Comparison of ENCODE assay signal across 21 cellular contexts in genomic region chr22:21991774-21992173, GRCh38.
"Had no signal": no experiment of that assay in that cellular context is flagged by ENCODE, and none has a peak within 500 bp of the region (broad histone marks: within the 10 kb centered on the region; RNA-seq: fewer than 3 reads in every experiment).

No MANE protein-coding gene starts in this region.

- FAIRE-seq: RCC 7860 had no signal

- H3K9me3 ChIP-seq: SK-N-SH had no signal

- H3K9ac ChIP-seq: SK-N-SH had no signal

- DNase-seq: KBM-7, MV-4-11, NCI-H1048, NCI-H1105, NCI-H1417, NCI-H1436 treated with DMSO at 0.1 percent for 48 hours, NCI-H1694, NCI-H187 treated with DMSO at 0.1 percent for 48 hours, NCI-H2029 treated with DMSO at 0.1 percent for 48 hours, NCI-H2171 treated with DMSO at 0.1 percent for 48 hours, NCI-H345, NCI-H446 treated with DMSO at 0.1 percent for 48 hours, NCI-H524 treated with DMSO at 0.1 percent for 48 hours, NCI-H69, NCI-H774, Right ventricle myocardium superior, RPMI8226, SK-N-SH, SW 1271, T-cell had no signal

- ATAC-seq: T-cell had no signal

- H3K4me2 ChIP-seq: SK-N-SH had no signal
